Comparison of ENCODE assay signal across 1 cellular context in genomic region chr15:51299187-51300015, GRCh38.
TF ChIP-seq lines count a peak whose summit lies in the region.

No MANE protein-coding gene starts in this region.

TF ChIP-seq in HepG2, 621 proteins besides CTCF, POLR2A, EP300 and RAD21 (continued from another document and continues in another):
- TF ChIP-seq ZFP91 (CRISPR knock-in tag; IDR thresholded peaks at IDR 0.05; ENCODE audit: borderline replicate concordance) = peak; percentile 65; the same call in 1 of the 2 replicates
- peak; percentile 78 for TF ChIP-seq ARID5B (CRISPR knock-in tag; IDR thresholded peaks at IDR 0.05)
- TF ChIP-seq MIXL1 (CRISPR knock-in tag; IDR thresholded peaks at IDR 0.05) = 0 out of 2 replicates have a peak, but pooled peaks have one; percentile 19
- peak; percentile 26; the same call in 1 of the 2 replicates for TF ChIP-seq ZFP36L1 (CRISPR knock-in tag; IDR thresholded peaks at IDR 0.05)
- TF ChIP-seq ZNF605 (CRISPR knock-in tag; IDR thresholded peaks at IDR 0.05) = peak; percentile 84
- peak; percentile 79 for TF ChIP-seq PAXIP1 (CRISPR knock-in tag; conservative IDR thresholded peaks at IDR 0.05)
- peak; percentile 84 for TF ChIP-seq TARDBP (CRISPR knock-in tag; IDR thresholded peaks at IDR 0.05)
- TF ChIP-seq HNRNPUL1 (IDR thresholded peaks at IDR 0.05; ENCODE audit: low read depth, low read length) = no peak
- TF ChIP-seq ZNF703 (CRISPR knock-in tag; IDR thresholded peaks at IDR 0.05; ENCODE audit: borderline replicate concordance) = no peak
- no peak for TF ChIP-seq KAT7 (CRISPR knock-in tag; IDR thresholded peaks at IDR 0.05; ENCODE audit: borderline replicate concordance)
- TF ChIP-seq ZNF749 (CRISPR knock-in tag; IDR thresholded peaks at IDR 0.05; ENCODE audit: borderline replicate concordance) = no peak
- TF ChIP-seq HDAC2 (CRISPR knock-in tag; IDR thresholded peaks at IDR 0.05) = peak; percentile 81; the same call in 1 of the 2 replicates
- no peak for TF ChIP-seq ZNF335 (CRISPR knock-in tag; IDR thresholded peaks at IDR 0.05)
- TF ChIP-seq SIX4 (CRISPR knock-in tag; IDR thresholded peaks at IDR 0.05) = no peak; the same call in 1 of the 2 replicates
- TF ChIP-seq ZNF646 (CRISPR knock-in tag; IDR thresholded peaks at IDR 0.05) = no peak
- 0 out of 2 replicates have a peak, but pooled peaks have one; percentile 20 for TF ChIP-seq TEF (CRISPR knock-in tag; IDR thresholded peaks at IDR 0.05)
- 0 out of 2 replicates have a peak, but pooled peaks have one; percentile 72 for TF ChIP-seq ARNT2 (CRISPR knock-in tag; IDR thresholded peaks at IDR 0.05; ENCODE audit: low read depth)
- no peak for TF ChIP-seq ZBTB3 (CRISPR knock-in tag; IDR thresholded peaks at IDR 0.05; ENCODE audit: borderline replicate concordance, low read depth)
- peak; percentile 83; the same call in 1 of the 2 replicates for TF ChIP-seq ZNF501 (CRISPR knock-in tag; IDR thresholded peaks at IDR 0.05)
- 0 out of 2 replicates have a peak, but pooled peaks have one; percentile 21 for TF ChIP-seq FOXJ3 (CRISPR knock-in tag; IDR thresholded peaks at IDR 0.05; ENCODE audit: borderline replicate concordance)
- TF ChIP-seq ZNF7 (CRISPR knock-in tag; IDR thresholded peaks at IDR 0.05) = no peak
- TF ChIP-seq XRCC5 (optimal IDR thresholded peaks at IDR 0.05; ENCODE audit: low read length) = peak; percentile 65
- peak; percentile 77; the same call in 1 of the 2 replicates for TF ChIP-seq SOX5 (CRISPR knock-in tag; IDR thresholded peaks at IDR 0.05; ENCODE audit: borderline replicate concordance)
- no peak for TF ChIP-seq NCOR1 (IDR thresholded peaks at IDR 0.05; ENCODE audit: borderline replicate concordance, low read length)
- TF ChIP-seq TERF1 (CRISPR knock-in tag; IDR thresholded peaks at IDR 0.05) = no peak
- TF ChIP-seq MXD3 (CRISPR knock-in tag; IDR thresholded peaks at IDR 0.05) = no peak
- TF ChIP-seq E2F5 (CRISPR knock-in tag; conservative IDR thresholded peaks at IDR 0.05) = no peak
- 0 out of 2 replicates have a peak, but pooled peaks have one; percentile 13 for TF ChIP-seq ZSCAN21 (CRISPR knock-in tag; IDR thresholded peaks at IDR 0.05; ENCODE audit: borderline replicate concordance)
- peak; percentile 84; the same call in 1 of the 2 replicates for TF ChIP-seq ZNF430 (CRISPR knock-in tag; IDR thresholded peaks at IDR 0.05)
- TF ChIP-seq CCAR2 (optimal IDR thresholded peaks at IDR 0.05; ENCODE audit: low read depth, low read length) = no peak
- TF ChIP-seq ZNF513 (CRISPR knock-in tag; conservative IDR thresholded peaks at IDR 0.05) = no peak
- TF ChIP-seq ZNF619 (CRISPR knock-in tag; IDR thresholded peaks at IDR 0.05) = no peak
- no peak for TF ChIP-seq NONO (IDR thresholded peaks at IDR 0.05)
- 0 out of 2 replicates have a peak, but pooled peaks have one; percentile 35 for TF ChIP-seq NONO (CRISPR knock-in tag; conservative IDR thresholded peaks at IDR 0.05)
- TF ChIP-seq ELF3 (CRISPR knock-in tag; IDR thresholded peaks at IDR 0.05) = 0 out of 2 replicates have a peak, but pooled peaks have one; percentile 9
- TF ChIP-seq ZNF556 (CRISPR knock-in tag; IDR thresholded peaks at IDR 0.05; ENCODE audit: borderline replicate concordance) = no peak; the same call in 1 of the 2 replicates
- TF ChIP-seq SMAD3 (CRISPR knock-in tag; IDR thresholded peaks at IDR 0.05) = 0 out of 2 replicates have a peak, but pooled peaks have one; percentile 34
